8 cellular contexts compared by ENCODE assay signal in the genomic region with DNA sequence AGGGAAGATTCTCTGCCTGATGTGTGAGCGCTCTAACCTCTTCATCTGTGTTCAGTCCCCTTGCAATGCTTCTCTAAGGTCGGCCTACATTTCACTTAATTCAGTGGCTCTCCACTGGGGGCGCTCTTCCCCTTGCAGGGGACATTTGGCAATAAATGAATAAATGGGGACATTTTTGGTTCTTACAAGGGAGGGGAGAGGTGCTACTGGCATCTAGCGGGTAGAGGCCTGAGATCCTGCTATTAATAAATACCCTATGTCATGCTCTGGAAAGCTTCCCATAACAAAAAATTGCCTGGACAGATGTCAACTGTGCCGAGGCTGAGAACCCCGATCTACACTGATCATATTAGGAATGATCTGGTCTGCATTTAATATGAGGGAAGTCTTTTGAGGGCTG. TPM values are rescaled to one million over a fixed set of nuclear protein-coding genes. Genes with fewer than 3 reads are reported as not detected.
DNase-seq lines count a peak whose midpoint lies in the region; ATAC-seq, FAIRE-seq and TF ChIP-seq lines count a peak whose summit lies in the region.

No MANE protein-coding gene starts in this region.

- peak; percentile 56 to 79 for TF ChIP-seq RAD21 in K562 (CRISPR knock-in tag; conservative IDR thresholded peaks at IDR 0.05 in 1 of 2, IDR thresholded peaks at IDR 0.05 in 1 of 2)

- ATAC-seq in T-helper 17 cell (peak; percentile 50), K562 (peak; percentile 88), GM19395 (IDR thresholded peaks at IDR 0.05; ENCODE audit: unreplicated experiment) (no peak), HG03520 (IDR thresholded peaks at IDR 0.05; ENCODE audit: unreplicated experiment) (no peak)

- H4K20me1 ChIP-seq in MM.1S (ENCODE audit: insufficient read depth, low read length) (no peaks in the 10 kb centered on the region), K562 (replicated peaks; ENCODE audit: control insufficient read depth, insufficient read depth, low read length) (peaks cover 4% of the 10 kb centered on the region; the same call in 1 of the 2 replicates), keratinocyte (ENCODE audit: control insufficient read depth, extremely low read depth, insufficient read depth, low read length) (no peaks in the 10 kb centered on the region)

- dilution Hi-C loops in keratinocyte (cut with MboI; ENCODE audit: extremely low pct_ligation_motif_present, low sequenced_read_pairs) = no loop called here

- WGBS in K562 (ENCODE audit: insufficient coverage, low coverage, missing lambda C conversion rate) = 20% methylated on average over 6 of the region's 6 CpGs

- no peak for TF ChIP-seq EP300 in K562 (IDR thresholded peaks at IDR 0.05; ENCODE audit: low read length)

- CTCF ChIA-PET in K562 (lab: Yijun Ruan, JAX; ENCODE audit: low intra/inter-chr PET ratio) = interaction anchor here (0.6 to 2.1 kb wide), 4 partner anchors 26 to 391 kb away, joined by 3 to 16 read pairs (median 4); partner anchors contain the start of gene DNAJC11

- H3K27ac ChIP-seq in MM.1S (ENCODE audit: low read length) (no peak overlapping the region), K562 (ENCODE audit: extremely low read depth, low read depth, low read length) (no peak overlapping the region), keratinocyte (ENCODE audit: control insufficient read depth, insufficient read depth, low read length) (no peak overlapping the region)

- H3K9ac ChIP-seq in MM.1S (ENCODE audit: low read length) (no peak overlapping the region), K562 (ENCODE audit: insufficient read depth in 1 of 2, low read depth in 2 of 2, low read length in 2 of 2) (no peak overlapping the region), keratinocyte (ENCODE audit: control insufficient read depth, extremely low read depth, insufficient read depth, low read length) (no peak overlapping the region)

- TF ChIP-seq POLR2A in K562 (conservative IDR thresholded peaks at IDR 0.05) = no peak

- H3K79me2 ChIP-seq in MM.1S (ENCODE audit: low read length) = no peaks in the 10 kb centered on the region
- no peaks in the 10 kb centered on the region for H3K79me2 ChIP-seq in K562 (ENCODE audit: control insufficient read depth, insufficient read depth, low read length)
- no peaks in the 10 kb centered on the region for H3K79me2 ChIP-seq in keratinocyte (ENCODE audit: control insufficient read depth, insufficient read depth, low read length)

- BruUV-seq in K562 (replicated peaks; lab: Mats Ljungman, UMichigan) = no TSS peak

- H3K4me1 ChIP-seq in MM.1S (ENCODE audit: low read length) = no peaks in the 10 kb centered on the region
- 0 out of 5 replicates have a peak, but pooled peaks cover 0 to 3% of the 10 kb centered on the region in 2 experiments for H3K4me1 ChIP-seq in K562 (replicated peaks in 1 of 2; ENCODE audit: control insufficient read depth in 2 of 2, insufficient read depth in 2 of 2, low read length in 2 of 2)
- peaks cover 13% of the 10 kb centered on the region for H3K4me1 ChIP-seq in keratinocyte (ENCODE audit: control insufficient read depth, extremely low read depth, insufficient read depth, low read length)

- TF ChIP-seq CTCF in MM.1S (IDR thresholded peaks at IDR 0.05; ENCODE audit: low read length) (peak; percentile 88), K562 (IDR thresholded peaks at IDR 0.05 in 2 of 3, conservative IDR thresholded peaks at IDR 0.05 in 1 of 3; ENCODE audit: insufficient read depth in 2 of 3, low read depth in 1 of 3, low read length in 3 of 3) (peak; percentile 91 to 96 (median 96)), keratinocyte (optimal IDR thresholded peaks at IDR 0.05 in 1 of 3, IDR thresholded peaks at IDR 0.05 in 1 of 3, conservative IDR thresholded peaks at IDR 0.05 in 1 of 3; ENCODE audit: extremely low read depth in 1 of 3, insufficient read depth in 2 of 3, low read length in 3 of 3) (peak; percentile 74 to 97 (median 83))

- peaks cover 2% of the 10 kb centered on the region for H3K36me3 Mint-ChIP-seq in T-helper 17 cell (ENCODE audit: low read depth)

- in situ Hi-C loops in K562 (cut with MboI) = loop anchor here (10.0 kb wide), 2 partner anchors 167 to 497 kb away; no protein-coding TSS in a partner anchor

- no peak overlapping the region for H3K4me2 ChIP-seq in MM.1S (ENCODE audit: low read depth, low read length)
- H3K4me2 ChIP-seq in K562 (ENCODE audit: insufficient read depth, low read length) = no peak overlapping the region
- H3K4me2 ChIP-seq in keratinocyte (ENCODE audit: control insufficient read depth, extremely low read depth, insufficient read depth, low read depth, low read length) = no peak overlapping the region

- intact Hi-C loops in K562 (cut with micrococcal nuclease) = loop anchor here (1.0 to 10.0 kb wide), 3 partner anchors 60 to 347 kb away; partner anchors contain the start of gene CAMTA1

- peaks cover 27% of the 10 kb centered on the region for H3K27me3 Mint-ChIP-seq in T-helper 17 cell

- H3K4me1 Mint-ChIP-seq in T-helper 17 cell = peaks cover 3% of the 10 kb centered on the region

- peak; percentile 84 for FAIRE-seq in K562 (lab: Jason Lieb, UNC)
- FAIRE-seq in keratinocyte (lab: Jason Lieb, UNC) = peak; percentile 67

- H3K4me3 ChIP-seq in MM.1S (ENCODE audit: low read length) = no peak overlapping the region
- H3K4me3 ChIP-seq in K562 = no peak overlapping the region
- H3K4me3 ChIP-seq in keratinocyte (ENCODE audit: control insufficient read depth in 2 of 3, extremely low read depth in 1 of 3, insufficient read depth in 2 of 3, low read depth in 1 of 3, low read length in 3 of 3) = no peak overlapping the region

- H3K27ac Mint-ChIP-seq in T-helper 17 cell = no peak overlapping the region

- H2AFZ ChIP-seq in MM.1S (ENCODE audit: low read length) (no peak overlapping the region), K562 (ENCODE audit: low read depth, low read length) (no peak overlapping the region), keratinocyte (ENCODE audit: control insufficient read depth, low read length) (no peak overlapping the region)

- H3K36me3 ChIP-seq in MM.1S (replicated peaks; ENCODE audit: insufficient read depth, low read length) = no peaks in the 10 kb centered on the region
- H3K36me3 ChIP-seq in K562 (ENCODE audit: control insufficient read depth, insufficient read depth, low read length) = no peaks in the 10 kb centered on the region
- no peaks in the 10 kb centered on the region for H3K36me3 ChIP-seq in keratinocyte (ENCODE audit: control insufficient read depth in 2 of 2, extremely low read depth in 1 of 2, insufficient read depth in 2 of 2, low read length in 2 of 2)

- H3F3A ChIP-seq in MM.1S (ENCODE audit: insufficient read depth, low read length) = no peaks in the 10 kb centered on the region

- DNase-seq in ELR (ENCODE audit: low read depth) (peak; percentile 71), MM.1S (peak; percentile 46), T-helper 17 cell (peak; percentile 32 to 55 (median 44)), K562 (ENCODE audit: extremely low read depth in 1 of 4, low spot score in 3 of 4) (peak; percentile 71 to 83 (median 78)), keratinocyte (ENCODE audit: low read depth, low spot score) (peak; percentile 50)
- DNase-seq in stimulated activated CD4-positive, alpha-beta T cell treated with anti-CD3 and anti-CD28 coated beads, Interleukin-4, amount 100 ng/mL, for 24 hours = peak; percentile 61

- POLR2A ChIA-PET in K562 (lab: Yijun Ruan, JAX) = no interaction called here

- H3K4me3 Mint-ChIP-seq in T-helper 17 cell = no peak overlapping the region

- H3K27me3 ChIP-seq in MM.1S (replicated peaks; ENCODE audit: insufficient read depth, low read length) (peaks cover 76% of the 10 kb centered on the region), K562 (ENCODE audit: control insufficient read depth in 2 of 2, insufficient read depth in 2 of 2, low read length in 2 of 2) (peaks cover 31 to 51% of the 10 kb centered on the region in 2 experiments; a peak in 4 of 5 replicates), keratinocyte (ENCODE audit: control insufficient read depth, extremely low read depth, insufficient read depth, low read length) (no peaks in the 10 kb centered on the region)

- H3K9me2 ChIP-seq in MM.1S (replicated peaks; ENCODE audit: insufficient read depth, low read length) = no peaks in the 10 kb centered on the region

- H3K9me1 ChIP-seq in K562 (ENCODE audit: control insufficient read depth, insufficient read depth, low read length) (no peaks in the 10 kb centered on the region), keratinocyte (ENCODE audit: control insufficient read depth, extremely low read depth, insufficient read depth, low read length) (no peaks in the 10 kb centered on the region)

- H3K9me3 ChIP-seq in MM.1S (replicated peaks; ENCODE audit: insufficient read depth, low read length) (no peaks in the 10 kb centered on the region), T-helper 17 cell (ENCODE audit: control insufficient read depth, low read length, poor library complexity, severe bottlenecking) (no peaks in the 10 kb centered on the region), K562 (replicated peaks; ENCODE audit: control insufficient read depth, insufficient read depth, low read depth, low read length) (no peaks in the 10 kb centered on the region), keratinocyte (ENCODE audit: control insufficient read depth, low read depth, low read length) (no peaks in the 10 kb centered on the region)

RNA-seq across cellular contexts. Expression of gene DNAJC11, which starts 25.9 kb away (rescaled TPM):
- total RNA-seq in T-helper 17 cell (10 to 100 TPM; 38.2 to 39.3 TPM), K562 (2014; rRNA removed) (67.5 and 87.3 TPM in 2 replicates), K562 (2014; rRNA removed; fragmentation: Illumina TruSeq; extraction: Trizol) (78.9 and 86.4 TPM in 2 replicates), K562 (2015; rRNA removed; fragmentation: Illumina TruSeq; extraction: Trizol) (76.6 and 81.4 TPM in 2 replicates), K562 (2021) (115 and 121 TPM in 2 replicates)
- 233 and 279 TPM in 2 replicates for total RNA-seq in K562 (2011; cell fraction: chromatin; rRNA removed; ENCODE audit: low replicate concordance)
- 86.2 and 87.8 TPM in 2 replicates for total RNA-seq in K562 (2011; cell fraction: nucleolus; rRNA removed)
- total RNA-seq in K562 (2011; cell fraction: nucleoplasm; rRNA removed) = 111 and 125 TPM in 2 replicates
- polyA plus RNA-seq in K562 (2011; rRNA removed) (42.2 and 52.7 TPM in 2 replicates), K562 (2014; fragmentation: Illumina TruSeq; extraction: Trizol) (109 and 123 TPM in 2 replicates), K562 (2014; fragmentation: Nextera tagmentation; extraction: Ambion mirVana) (10 to 100 TPM; 14.1 to 23.2 TPM), K562 (2014; rRNA removed) (79.0 and 81.4 TPM in 2 replicates), keratinocyte (20.5 to 53.1 TPM (median 40.8 TPM) in 3 replicates)
- polyA plus RNA-seq in K562 (2011; cell fraction: cytosol; rRNA removed) = 36.5 and 45.3 TPM in 2 replicates
- polyA plus RNA-seq in K562 (2011; cell fraction: nucleus; rRNA removed) = 123 and 138 TPM in 2 replicates
- polyA plus RNA-seq in K562 (2012) = 48.9 and 134 TPM in 2 replicates
- 62.9 and 63.5 TPM in 2 replicates for polyA minus RNA-seq in K562 (2011; rRNA and poly(A)+ RNA removed)
- polyA minus RNA-seq in K562 (2011; cell fraction: cytosol; rRNA and poly(A)+ RNA removed) = 33.0 and 35.0 TPM in 2 replicates
- polyA minus RNA-seq in K562 (2011; cell fraction: nucleus; rRNA and poly(A)+ RNA removed) = 33.3 and 61.1 TPM in 2 replicates
- polyA plus RNA-seq in keratinocyte (2011; ENCODE audit: low read depth) = 26.8 TPM
- 42.3 and 46.1 TPM in 2 replicates for polyA plus RNA-seq in keratinocyte (2011; cell fraction: cytosol; rRNA removed)
- 78.9 and 81.3 TPM in 2 replicates for polyA plus RNA-seq in keratinocyte (2011; cell fraction: nucleus; rRNA removed)
- polyA plus RNA-seq in keratinocyte (2012; ENCODE audit: low replicate concordance) = 30.5 and 67.7 TPM in 2 replicates
- 31.3 to 52.4 TPM (median 45.4 TPM) in 3 replicates for polyA minus RNA-seq in keratinocyte
- polyA minus RNA-seq in keratinocyte (2011; cell fraction: cytosol; rRNA and poly(A)+ RNA removed) = 27.6 TPM
- 21.9 and 36.2 TPM in 2 replicates for polyA minus RNA-seq in keratinocyte (2011; cell fraction: nucleus; rRNA and poly(A)+ RNA removed)

RNA-seq across cellular contexts. Expression of gene CAMTA1, which starts 57.7 kb away (rescaled TPM):
- 10 to 100 TPM; 55.3 to 69.5 TPM for total RNA-seq in T-helper 17 cell
- total RNA-seq in K562 (2011; cell fraction: chromatin; rRNA removed; ENCODE audit: low replicate concordance) = 20.6 and 31.7 TPM in 2 replicates
- total RNA-seq in K562 (2011; cell fraction: nucleolus; rRNA removed) = 11.8 and 14.1 TPM in 2 replicates
- total RNA-seq in K562 (2011; cell fraction: nucleoplasm; rRNA removed) = 35.6 and 49.6 TPM in 2 replicates
- 41.8 and 43.9 TPM in 2 replicates for total RNA-seq in K562 (2014; rRNA removed)
- 61.2 and 66.8 TPM in 2 replicates for total RNA-seq in K562 (2014; rRNA removed; fragmentation: Illumina TruSeq; extraction: Trizol)
- 53.0 and 65.9 TPM in 2 replicates for total RNA-seq in K562 (2015; rRNA removed; fragmentation: Illumina TruSeq; extraction: Trizol)
- 72.4 and 74.7 TPM in 2 replicates for total RNA-seq in K562 (2021)
- polyA plus RNA-seq in K562 (2011; rRNA removed) = 45.4 and 57.4 TPM in 2 replicates
- 13.7 and 47.2 TPM in 2 replicates for polyA plus RNA-seq in K562 (2011; cell fraction: cytosol; rRNA removed)
- polyA plus RNA-seq in K562 (2011; cell fraction: nucleus; rRNA removed) = 11.8 and 21.1 TPM in 2 replicates
- polyA plus RNA-seq in K562 (2012) = 58.8 and 114 TPM in 2 replicates
- 137 and 161 TPM in 2 replicates for polyA plus RNA-seq in K562 (2014; fragmentation: Illumina TruSeq; extraction: Trizol)
- polyA plus RNA-seq in K562 (2014; fragmentation: Nextera tagmentation; extraction: Ambion mirVana) = 10 to 100 TPM; 59.8 to 77.4 TPM
- 81.0 and 98.3 TPM in 2 replicates for polyA plus RNA-seq in K562 (2014; rRNA removed)
- 19.2 and 21.2 TPM in 2 replicates for polyA minus RNA-seq in K562 (2011; rRNA and poly(A)+ RNA removed)
- 10.4 and 12.7 TPM in 2 replicates for polyA minus RNA-seq in K562 (2011; cell fraction: cytosol; rRNA and poly(A)+ RNA removed)
- 12.7 and 15.7 TPM in 2 replicates for polyA minus RNA-seq in K562 (2011; cell fraction: nucleus; rRNA and poly(A)+ RNA removed)
- 30.5 to 54.4 TPM (median 51.4 TPM) in 3 replicates for polyA plus RNA-seq in keratinocyte
- polyA plus RNA-seq in keratinocyte (2011; ENCODE audit: low read depth) = 25.0 TPM
- polyA plus RNA-seq in keratinocyte (2011; cell fraction: cytosol; rRNA removed) = 56.1 and 88.2 TPM in 2 replicates
- 20.1 and 23.8 TPM in 2 replicates for polyA plus RNA-seq in keratinocyte (2011; cell fraction: nucleus; rRNA removed)
- 75.3 and 124 TPM in 2 replicates for polyA plus RNA-seq in keratinocyte (2012; ENCODE audit: low replicate concordance)
- 6.7 to 24.4 TPM (median 22.7 TPM) in 3 replicates for polyA minus RNA-seq in keratinocyte
- 17.3 TPM for polyA minus RNA-seq in keratinocyte (2011; cell fraction: cytosol; rRNA and poly(A)+ RNA removed)
- polyA minus RNA-seq in keratinocyte (2011; cell fraction: nucleus; rRNA and poly(A)+ RNA removed) = 11.2 and 15.7 TPM in 2 replicates

Comparison
In these comparisons a context has a peak if more than half of its experiments do, and no peak if none do; other contexts are left out.
1. ATAC-seq: peak in T-helper 17 cell (single experiment) and K562 (single experiment); none in GM19395 (single experiment) and HG03520 (single experiment).
2. Peak in every context shown above with its lines, with median percentiles within 50 percentile points of each other: DNase-seq and CTCF ChIP-seq.